19 cellular contexts compared by ENCODE assay signal in genomic region chr1:52795464-52795863, GRCh38.
"Had no signal": no experiment of that assay in that cellular context is flagged by ENCODE, and none has a peak within 500 bp of the region (broad histone marks: within the 10 kb centered on the region; RNA-seq: fewer than 3 reads in every experiment).

No MANE protein-coding gene starts in this region.

- H3K27ac Mint-ChIP-seq: activated naive CD4-positive, alpha-beta T cell treated with anti-CD3 and anti-CD28 coated beads, Interleukin-2, amount 50 U/mL, for 24 hours; activated T-cell treated with anti-CD3 and anti-CD28 coated beads, Interleukin-2, amount 50 U/mL, for 72 hours; natural killer cell; stimulated activated naive B cell treated with anti-CD40 and anti-IgM and Interleukin-4, amounts not matched to agents 10 μg/mL and 1 μg/mL and 100 μg/mL, for 72 hours had no signal

- H3K4me1 Mint-ChIP-seq: activated naive CD4-positive, alpha-beta T cell treated with anti-CD3 and anti-CD28 coated beads, Interleukin-2, amount 50 U/mL, for 24 hours; natural killer cell had no signal

- H3K4me3 ChIP-seq: ascending aorta, gastrocnemius medialis, lower lobe of right lung, spleen, thoracic aorta, upper lobe of left lung had no signal

- H3K36me3 Mint-ChIP-seq: natural killer cell had no signal

- DNase-seq: activated CD4-positive, alpha-beta T cell treated with anti-CD3 and anti-CD28 coated beads, Interleukin-2, amount 50 U/mL, for 4 hours; activated CD4-positive, CD25-positive, alpha-beta regulatory T cell treated with anti-CD3 and anti-CD28 coated beads, Interleukin-2, amount 50 U/mL, for 72 hours; activated effector memory CD4-positive, alpha-beta T cell treated with anti-CD3 and anti-CD28 coated beads, Interleukin-2, amount 50 U/mL, for 16 hours; activated T-cell treated with anti-CD3 and anti-CD28 coated beads, Interleukin-2, amount 50 U/mL, for 72 hours; cerebellar nuclear complex; cortex of kidney; effector CD4-positive, alpha-beta T cell; gastrocnemius medialis; head of caudate nucleus; kidney glomerular epithelial cell; lower lobe of right lung; natural killer cell; spleen; stimulated activated naive B cell treated with anti-CD40 and anti-IgM and Interleukin-4, amounts not matched to agents 10 μg/mL and 1 μg/mL and 100 μg/mL, for 72 hours; T1000; upper lobe of left lung had no signal

- H3K27ac ChIP-seq: ascending aorta, gastrocnemius medialis, lower lobe of right lung, spleen, thoracic aorta, upper lobe of left lung had no signal

- H3K9me3 Mint-ChIP-seq: activated naive CD4-positive, alpha-beta T cell treated with anti-CD3 and anti-CD28 coated beads, Interleukin-2, amount 50 U/mL, for 24 hours; activated T-cell treated with anti-CD3 and anti-CD28 coated beads, Interleukin-2, amount 50 U/mL, for 72 hours; natural killer cell; stimulated activated naive B cell treated with anti-CD40 and anti-IgM and Interleukin-4, amounts not matched to agents 10 μg/mL and 1 μg/mL and 100 μg/mL, for 72 hours had no signal

- H3K27me3 ChIP-seq: ascending aorta, gastrocnemius medialis, spleen, upper lobe of left lung had no signal

- H3K27me3 Mint-ChIP-seq: activated naive CD4-positive, alpha-beta T cell treated with anti-CD3 and anti-CD28 coated beads, Interleukin-2, amount 50 U/mL, for 24 hours; stimulated activated naive B cell treated with anti-CD40 and anti-IgM and Interleukin-4, amounts not matched to agents 10 μg/mL and 1 μg/mL and 100 μg/mL, for 72 hours had no signal

- H3K4me3 Mint-ChIP-seq: activated naive CD4-positive, alpha-beta T cell treated with anti-CD3 and anti-CD28 coated beads, Interleukin-2, amount 50 U/mL, for 24 hours; activated T-cell treated with anti-CD3 and anti-CD28 coated beads, Interleukin-2, amount 50 U/mL, for 72 hours; natural killer cell; stimulated activated naive B cell treated with anti-CD40 and anti-IgM and Interleukin-4, amounts not matched to agents 10 μg/mL and 1 μg/mL and 100 μg/mL, for 72 hours had no signal
